In the genomic region with DNA sequence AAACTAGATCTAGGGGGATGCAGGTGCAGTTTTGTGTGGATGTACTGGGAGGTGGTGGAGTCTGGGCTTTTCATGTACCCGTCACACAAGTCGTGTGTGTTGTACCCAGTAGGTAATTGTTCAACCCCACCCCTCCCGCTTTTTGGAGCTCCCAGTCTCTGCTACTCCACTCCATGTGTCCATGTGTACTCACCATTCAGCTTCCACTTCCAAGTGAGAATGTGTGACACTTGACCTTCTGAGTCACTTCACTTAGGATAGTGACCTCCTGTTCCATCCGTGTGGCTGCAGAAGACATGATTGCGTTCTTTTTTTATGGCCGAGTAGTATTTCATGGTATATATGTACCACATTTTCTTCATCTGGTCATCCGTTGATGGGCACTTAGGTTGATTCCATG, we compare ENCODE assay signal across 7 cellular contexts. TPM values are rescaled to one million over a fixed set of nuclear protein-coding genes. Genes with fewer than 3 reads are reported as not detected.
"Had no signal": no experiment of that assay in that cellular context is flagged by ENCODE, and none has a peak within 500 bp of the region (broad histone marks: within the 10 kb centered on the region; RNA-seq: fewer than 3 reads in every experiment).

No MANE protein-coding gene starts in this region.

RNA-seq across cellular contexts. Expression of gene LRRC14B, which starts 49.3 kb away (rescaled TPM):
- total RNA-seq: GM23248, H4, H7, HFFc6, HT1080, IMR-90, K562 had no signal
- polyA plus RNA-seq: GM23248, IMR-90, K562 had no signal
